Comparison of ENCODE assay signal across 35 cellular contexts in genomic region chr11:114230031-114230430, GRCh38.
"Had no signal": no experiment of that assay in that cellular context is flagged by ENCODE, and none has a peak within 500 bp of the region (broad histone marks: within the 10 kb centered on the region; RNA-seq: fewer than 3 reads in every experiment).

No MANE protein-coding gene starts in this region.

- H3K9me3 Mint-ChIP-seq: activated B cell treated with CpG ODN at 0.5 μM for 24 hours; activated CD8-positive, alpha-beta T cell treated with anti-CD3 and anti-CD28 coated beads for 36 hours; activated naive CD8-positive, alpha-beta T cell treated with anti-CD3 and anti-CD28 coated beads, Interleukin-2, amount 50 U/mL, for 24 hours; activated T-cell treated with anti-CD3 and anti-CD28 coated beads, Interleukin-2, amount 50 U/mL, for 4 hours; activated T-helper 17 cell treated with anti-CD3 and anti-CD28 coated beads, Interleukin-2, amount 50 U/mL, for 72 hours; central memory CD8-positive, alpha-beta T cell; nephron; stimulated activated naive B cell treated with anti-CD40 and anti-IgM and Interleukin-4, amounts not matched to agents 10 μg/mL and 1 μg/mL and 100 μg/mL, for 72 hours had no signal

- H3K4me1 ChIP-seq: pancreas had no signal

- H3K36me3 ChIP-seq: pancreas had no signal

- FAIRE-seq: bronchial epithelial cell, colon, endometrium, frontal cortex, keratinocyte, pancreas, small intestine had no signal

- H2AFZ ChIP-seq: hepatocyte had no signal

- H3K36me3 Mint-ChIP-seq: stimulated activated naive B cell treated with anti-CD40 and anti-IgM and Interleukin-4, amounts not matched to agents 10 μg/mL and 1 μg/mL and 100 μg/mL, for 72 hours had no signal

- H3K27ac Mint-ChIP-seq: activated B cell treated with CpG ODN at 0.5 μM for 24 hours; activated CD8-positive, alpha-beta T cell treated with anti-CD3 and anti-CD28 coated beads for 36 hours; activated naive CD8-positive, alpha-beta T cell treated with anti-CD3 and anti-CD28 coated beads, Interleukin-2, amount 50 U/mL, for 24 hours; activated T-helper 17 cell treated with anti-CD3 and anti-CD28 coated beads, Interleukin-2, amount 50 U/mL, for 72 hours; nephron; stimulated activated naive B cell treated with anti-CD40 and anti-IgM and Interleukin-4, amounts not matched to agents 10 μg/mL and 1 μg/mL and 100 μg/mL, for 72 hours; T-helper 17 cell had no signal

- H3K4me2 ChIP-seq: hepatocyte had no signal

- H3K4me3 ChIP-seq: esophagus squamous epithelium, hepatocyte, pancreas, prostate gland, sigmoid colon, suprapubic skin, tibial artery, upper lobe of right lung had no signal

- H3K4me3 Mint-ChIP-seq: activated B cell treated with CpG ODN at 0.5 μM for 24 hours; activated CD8-positive, alpha-beta T cell treated with anti-CD3 and anti-CD28 coated beads for 36 hours; activated naive CD8-positive, alpha-beta T cell treated with anti-CD3 and anti-CD28 coated beads, Interleukin-2, amount 50 U/mL, for 24 hours; activated T-cell treated with anti-CD3 and anti-CD28 coated beads, Interleukin-2, amount 50 U/mL, for 4 hours; activated T-helper 17 cell treated with anti-CD3 and anti-CD28 coated beads, Interleukin-2, amount 50 U/mL, for 72 hours; central memory CD8-positive, alpha-beta T cell; nephron; stimulated activated naive B cell treated with anti-CD40 and anti-IgM and Interleukin-4, amounts not matched to agents 10 μg/mL and 1 μg/mL and 100 μg/mL, for 72 hours; T-helper 17 cell had no signal

- ATAC-seq: activated CD8-positive, alpha-beta T cell treated with anti-CD3 and anti-CD28 coated beads for 36 hours; activated naive CD8-positive, alpha-beta T cell treated with anti-CD3 and anti-CD28 coated beads, Interleukin-2, amount 50 U/mL, for 24 hours; activated T-cell treated with anti-CD3 and anti-CD28 coated beads, Interleukin-2, amount 50 U/mL, for 4 hours; activated T-helper 17 cell treated with anti-CD3 and anti-CD28 coated beads, Interleukin-2, amount 50 U/mL, for 72 hours; left cardiac atrium; left ventricle myocardium superior; pancreas; stimulated activated naive B cell treated with anti-CD40 and anti-IgM and Interleukin-4, amounts not matched to agents 10 μg/mL and 1 μg/mL and 100 μg/mL, for 72 hours; T-helper 17 cell; upper lobe of right lung had no signal

- H3K27me3 ChIP-seq: hepatocyte, pancreas, sigmoid colon, suprapubic skin, tibial artery, upper lobe of right lung had no signal

- H3K27me3 Mint-ChIP-seq: activated CD8-positive, alpha-beta T cell treated with anti-CD3 and anti-CD28 coated beads for 36 hours; activated naive CD8-positive, alpha-beta T cell treated with anti-CD3 and anti-CD28 coated beads, Interleukin-2, amount 50 U/mL, for 24 hours; activated T-helper 17 cell treated with anti-CD3 and anti-CD28 coated beads, Interleukin-2, amount 50 U/mL, for 72 hours; T-helper 17 cell had no signal

- H3K27ac ChIP-seq: epithelial cell of prostate, esophagus squamous epithelium, hepatocyte, pancreas, suprapubic skin, tibial artery, upper lobe of right lung had no signal

- DNase-seq: activated B cell treated with CpG ODN at 0.5 μM for 24 hours; activated CD4-positive, alpha-beta T cell treated with anti-CD3 and anti-CD28 coated beads, Interleukin-2, amount 50 U/mL, for 1 hour; activated CD8-positive, alpha-beta T cell treated with anti-CD3 and anti-CD28 coated beads for 36 hours; activated gamma-delta T cell treated with Interleukin-2 at 50 U/mL for 16 hours; activated naive CD4-positive, alpha-beta T cell treated with anti-CD3 and anti-CD28 coated beads, Interleukin-2, amount 50 U/mL, for 16 hours; activated naive CD8-positive, alpha-beta T cell treated with anti-CD3 and anti-CD28 coated beads, Interleukin-2, amount 50 U/mL, for 24 hours; activated T-cell treated with anti-CD3 and anti-CD28 coated beads, Interleukin-2, amount 50 U/mL, for 4 hours; dermis blood vessel endothelial cell; effector CD4-positive, alpha-beta T cell; esophagus squamous epithelium; left cardiac atrium; left ventricle myocardium superior; nucleus accumbens; pancreas; sigmoid colon; small intestine; stimulated activated CD4-positive, alpha-beta T cell treated with anti-CD3 and anti-CD28 coated beads, Interleukin-4, amount 100 ng/mL, for 4 hours; stimulated activated CD8-positive, alpha-beta memory T cell treated with anti-CD3 and anti-CD28 coated beads, Interleukin-4, amount 100 ng/mL, for 48 hours; stimulated activated naive B cell treated with anti-CD40 and anti-IgM and Interleukin-4, amounts not matched to agents 10 μg/mL and 1 μg/mL and 100 μg/mL, for 72 hours; T-helper 17 cell; T1000; tibial artery; upper lobe of right lung had no signal

- H3K9me3 ChIP-seq: esophagus squamous epithelium, pancreas, prostate gland, sigmoid colon, suprapubic skin, tibial artery, upper lobe of right lung had no signal
